21 cellular contexts compared by ENCODE assay signal in the genomic region with DNA sequence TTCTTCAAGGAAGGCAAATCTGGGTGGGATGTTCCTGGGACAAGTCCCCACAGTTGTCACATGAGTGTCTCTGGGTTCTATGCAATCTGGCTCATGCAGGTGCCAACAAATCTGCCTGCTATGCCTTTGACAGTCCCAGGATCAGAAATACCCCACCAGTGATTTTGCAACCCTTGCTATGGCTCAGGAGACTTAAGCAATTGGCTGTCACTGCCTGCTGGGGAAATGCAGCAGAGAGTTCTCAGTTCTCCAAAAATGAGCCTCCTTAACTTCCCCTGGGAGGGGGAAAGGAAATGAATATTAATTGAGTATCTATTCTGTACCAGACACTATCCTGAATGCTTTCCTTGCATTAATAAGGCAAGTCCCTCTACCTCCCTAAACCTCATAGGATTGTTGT. TPM values are rescaled to one million over a fixed set of nuclear protein-coding genes. Genes with fewer than 3 reads are reported as not detected.
"Had no signal": no experiment of that assay in that cellular context is flagged by ENCODE, and none has a peak within 500 bp of the region (broad histone marks: within the 10 kb centered on the region; RNA-seq: fewer than 3 reads in every experiment).

No MANE protein-coding gene starts in this region.

- H3K27me3 ChIP-seq: brain microvascular endothelial cell, transverse colon had no signal

- H3K9me3 ChIP-seq: esophagus squamous epithelium, prostate gland, transverse colon had no signal

- FAIRE-seq: endothelial cell of umbilical vein, keratinocyte, small intestine had no signal

- H3K4me3 Mint-ChIP-seq: activated CD4-positive, alpha-beta T cell treated with anti-CD3 and anti-CD28 coated beads, Interleukin-2, amount 10 ng/mL, durations not matched to agents 7 days and 5 days; activated naive CD8-positive, alpha-beta T cell treated with anti-CD3 and anti-CD28 coated beads for 36 hours; central memory CD8-positive, alpha-beta T cell; nephron progenitor cell had no signal

- H3K4me1 Mint-ChIP-seq: activated CD4-positive, alpha-beta T cell treated with anti-CD3 and anti-CD28 coated beads, Interleukin-2, amount 10 ng/mL, durations not matched to agents 7 days and 5 days; activated naive CD8-positive, alpha-beta T cell treated with anti-CD3 and anti-CD28 coated beads for 36 hours; central memory CD8-positive, alpha-beta T cell had no signal

- H3K4me3 ChIP-seq: esophagus squamous epithelium, prostate gland, transverse colon had no signal

- DNase-seq: activated CD4-positive, alpha-beta T cell treated with anti-CD3 and anti-CD28 coated beads, Interleukin-2, amount 10 ng/mL, durations not matched to agents 7 days and 5 days; activated CD8-positive, alpha-beta memory T cell treated with anti-CD3 and anti-CD28 coated beads for 24 hours; activated naive CD8-positive, alpha-beta T cell treated with anti-CD3 and anti-CD28 coated beads for 36 hours; brain microvascular endothelial cell; cortex of kidney; effector CD4-positive, alpha-beta T cell; esophagus squamous epithelium; hippocampal formation; nephron progenitor cell; occipital lobe; right cardiac atrium; small intestine; stimulated activated CD4-positive, alpha-beta T cell treated with anti-CD3 and anti-CD28 coated beads, Interleukin-4, amount 100 ng/mL, for 4 hours; stimulated activated CD8-positive, alpha-beta memory T cell treated with anti-CD3 and anti-CD28 coated beads, Interleukin-4, amount 100 ng/mL, for 48 hours; stimulated activated naive CD4-positive, alpha-beta T cell treated with Interleukin-2 at 50 U/mL for 16 hours; substantia nigra; transverse colon had no signal

- H3K9me3 Mint-ChIP-seq: activated CD4-positive, alpha-beta T cell treated with anti-CD3 and anti-CD28 coated beads, Interleukin-2, amount 10 ng/mL, durations not matched to agents 7 days and 5 days; activated naive CD8-positive, alpha-beta T cell treated with anti-CD3 and anti-CD28 coated beads for 36 hours; central memory CD8-positive, alpha-beta T cell had no signal

- H3K27ac ChIP-seq: brain microvascular endothelial cell, esophagus squamous epithelium, prostate gland, transverse colon had no signal

- H3K36me3 Mint-ChIP-seq: activated naive CD8-positive, alpha-beta T cell treated with anti-CD3 and anti-CD28 coated beads for 36 hours had no signal

- H3K27me3 Mint-ChIP-seq: activated CD4-positive, alpha-beta T cell treated with anti-CD3 and anti-CD28 coated beads, Interleukin-2, amount 10 ng/mL, durations not matched to agents 7 days and 5 days had no signal

- H3K36me3 ChIP-seq: brain microvascular endothelial cell, esophagus squamous epithelium, prostate gland, transverse colon had no signal

- H3K4me1 ChIP-seq: prostate gland, transverse colon had no signal

- H3K27ac Mint-ChIP-seq: activated CD4-positive, alpha-beta T cell treated with anti-CD3 and anti-CD28 coated beads, Interleukin-2, amount 10 ng/mL, durations not matched to agents 7 days and 5 days; activated naive CD8-positive, alpha-beta T cell treated with anti-CD3 and anti-CD28 coated beads for 36 hours; nephron progenitor cell had no signal

RNA-seq across cellular contexts. Expression of gene MAFB, which starts 30.3 kb away (rescaled TPM):
- total RNA-seq: activated CD4-positive, alpha-beta T cell treated with anti-CD3 and anti-CD28 coated beads, Interleukin-2, amount 10 ng/mL, durations not matched to agents 7 days and 5 days; activated naive CD8-positive, alpha-beta T cell treated with anti-CD3 and anti-CD28 coated beads for 36 hours had no signal
